Comparison of ENCODE assay signal across 20 cellular contexts in the genomic region with DNA sequence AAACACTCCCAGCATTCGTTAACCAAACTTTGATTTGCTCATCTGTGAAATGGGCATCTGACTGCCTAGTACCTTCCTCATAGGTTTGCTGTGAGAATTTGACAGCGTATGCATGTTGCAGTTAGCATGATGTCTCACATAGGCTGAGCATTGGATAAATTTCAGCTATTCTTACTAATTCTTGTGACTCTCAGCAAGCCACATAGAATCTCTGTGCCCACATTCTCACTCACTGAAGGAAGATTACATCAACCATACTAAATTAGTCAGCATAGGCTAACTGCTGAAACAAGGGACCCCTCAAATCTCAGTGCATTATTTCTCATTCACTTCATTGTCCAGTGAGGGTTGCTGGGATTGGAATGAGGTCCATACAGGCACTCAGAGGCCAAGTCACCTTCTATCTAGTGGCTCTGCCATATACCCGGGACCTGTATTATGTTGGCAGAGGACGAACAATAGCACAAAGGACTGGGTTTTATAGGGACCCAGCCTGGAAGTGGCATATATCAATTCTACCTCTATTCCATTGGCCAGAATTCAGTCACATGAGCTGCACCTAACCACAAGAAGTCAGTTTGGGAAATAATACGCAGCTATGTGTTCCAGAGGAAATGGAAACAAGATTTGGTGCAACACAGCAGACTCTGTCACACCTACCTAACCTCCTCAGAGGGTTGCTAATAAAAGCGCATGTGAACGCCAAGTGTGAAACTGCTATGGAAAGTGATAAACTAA. TPM values are rescaled to one million over a fixed set of nuclear protein-coding genes. Genes with fewer than 3 reads are reported as not detected.
DNase-seq lines count a peak whose midpoint lies in the region; ATAC-seq, FAIRE-seq and TF ChIP-seq lines count a peak whose summit lies in the region.
"Had no signal": no experiment of that assay in that cellular context is flagged by ENCODE, and none has a peak within 500 bp of the region (broad histone marks: within the 10 kb centered on the region; RNA-seq: fewer than 3 reads in every experiment).

No MANE protein-coding gene starts in this region.

- H3K27ac Mint-ChIP-seq in activated CD8-positive, alpha-beta memory T cell treated with anti-CD3 and anti-CD28 coated beads, Interleukin-2, amount 10 ng/mL, durations not matched to agents 7 days and 5 days, result peak overlapping the region; percentile 80
- H3K27ac Mint-ChIP-seq in activated T-helper 1 cell treated with anti-CD3 and anti-CD28 coated beads, Interleukin-12 subunit alpha, Interleukin-12 subunit beta, Interleukin-2, Interleukin-4 antibody, amounts not matched to agents 30 ng/mL and 10 ng/mL and 1 ng/mL, durations not matched to agents 14 hours and 24 hours and 36 hours, result peak overlapping the region; percentile 82
- H3K27ac Mint-ChIP-seq: activated B cell treated with CpG ODN at 0.5 μM for 24 hours, nephron progenitor cell had no signal

- H3K36me3 ChIP-seq in neutrophil (no peaks in the 10 kb centered on the region), HepG2 (replicated peaks in 1 of 2; ENCODE audit: control insufficient read depth in 1 of 2, insufficient read depth in 2 of 2, low read length in 2 of 2) (no peaks in the 10 kb centered on the region), WERI-Rb-1 (no peaks in the 10 kb centered on the region)
- H3K36me3 ChIP-seq: adrenal gland, left lung had no signal

- no peak for TF ChIP-seq CTCF in neutrophil (IDR thresholded peaks at IDR 0.05)
- TF ChIP-seq CTCF in HepG2 (CRISPR knock-in tag; IDR thresholded peaks at IDR 0.05), result no peak
- TF ChIP-seq CTCF in WERI-Rb-1 (IDR thresholded peaks at IDR 0.05; ENCODE audit: low read depth, low read length), result no peak

- no peak for TF ChIP-seq EP300 in HepG2 (IDR thresholded peaks at IDR 0.05; ENCODE audit: low read depth in 2 of 2, low read length in 2 of 2)
- no peak for TF ChIP-seq EP300 in HepG2 (CRISPR knock-in tag; IDR thresholded peaks at IDR 0.05; ENCODE audit: borderline replicate concordance)

- DNase-seq in activated CD8-positive, alpha-beta memory T cell treated with anti-CD3 and anti-CD28 coated beads, Interleukin-2, amount 10 ng/mL, durations not matched to agents 7 days and 5 days, result peak; percentile 63
- DNase-seq in activated CD8-positive, alpha-beta memory T cell treated with anti-CD3 and anti-CD28 coated beads, Interleukin-2, amount 50 U/mL, for 4 hours, result no peak
- peak; percentile 89 for DNase-seq in Jurkat, Clone E6-1 (ENCODE audit: low read depth, low spot score)
- DNase-seq in activated T-helper 1 cell treated with anti-CD3 and anti-CD28 coated beads, Interleukin-12 subunit alpha, Interleukin-12 subunit beta, Interleukin-2, Interleukin-4 antibody, amounts not matched to agents 30 ng/mL and 10 ng/mL and 1 ng/mL, durations not matched to agents 14 hours and 24 hours and 36 hours (ENCODE audit: low spot score), result peak; percentile 29
- DNase-seq in HepG2 (ENCODE audit: low spot score), result no peak
- DNase-seq in WERI-Rb-1, result no peak
- DNase-seq: activated B cell treated with CpG ODN at 0.5 μM for 24 hours, adrenal gland, erythroblast, hippocampal formation, KG1, left lung, NCI-H187 treated with DMSO at 0.1 percent for 48 hours, NCI-H82, nephron progenitor cell had no signal

- POLR2A ChIA-PET in HepG2 (lab: Yijun Ruan, JAX), result no interaction called here

- H3K4me1 ChIP-seq in neutrophil (ENCODE audit: control insufficient read depth in 1 of 2, insufficient read depth in 1 of 2, low read depth in 1 of 2, low read length in 1 of 2), result peaks cover 59 to 65% of the 10 kb centered on the region in 2 experiments
- peaks cover 12% of the 10 kb centered on the region; the same call in 1 of the 2 replicates for H3K4me1 ChIP-seq in HepG2 (ENCODE audit: insufficient read depth, low read length)

- H3K9me3 ChIP-seq in neutrophil (no peaks in the 10 kb centered on the region), HepG2 (ENCODE audit: low read length) (no peaks in the 10 kb centered on the region), WERI-Rb-1 (ENCODE audit: severe bottlenecking) (no peaks in the 10 kb centered on the region)
- H3K9me3 ChIP-seq: adrenal gland, left lung, SJSA1 had no signal

- intact Hi-C loops in activated T-helper 1 cell treated with anti-CD3 and anti-CD28 coated beads, Interleukin-12 subunit alpha, Interleukin-12 subunit beta, Interleukin-2, Interleukin-4 antibody, amounts not matched to agents 30 ng/mL and 10 ng/mL and 1 ng/mL, durations not matched to agents 14 hours and 24 hours and 36 hours (cut with micrococcal nuclease), result loop anchor here (1.0 to 5.0 kb wide), 7 partner anchors 20 to 1478 kb away; no protein-coding TSS in a partner anchor
- intact Hi-C loops in HepG2 (cut with micrococcal nuclease; ENCODE audit: unreplicated experiment), result no loop called here

- no peak overlapping the region for H3K4me2 ChIP-seq in HepG2 (ENCODE audit: low read depth, low read length)

- CTCF ChIA-PET in activated CD8-positive, alpha-beta memory T cell treated with anti-CD3 and anti-CD28 coated beads, Interleukin-2, amount 10 ng/mL, durations not matched to agents 7 days and 5 days (lab: Charles Lee), result interaction anchor here (1.1 to 3.7 kb wide), 4 partner anchors 11 to 25 kb away, joined by 3 to 11 read pairs (median 4); no protein-coding TSS in a partner anchor
- CTCF ChIA-PET in HepG2 (lab: Yijun Ruan, JAX; ENCODE audit: low intra/inter-chr PET ratio, low total read pairs), result no interaction called here

- TF ChIP-seq RAD21 in HepG2 (CRISPR knock-in tag; IDR thresholded peaks at IDR 0.05), result no peak

- peak overlapping the region; percentile 15 for H3K4me3 ChIP-seq in Jurkat, Clone E6-1 (ENCODE audit: low read length)
- H3K4me3 ChIP-seq in neutrophil (ENCODE audit: low read depth in 1 of 2, low read length in 1 of 2), result no peak overlapping the region
- H3K4me3 ChIP-seq in HepG2 (replicated peaks in 1 of 3; ENCODE audit: insufficient read depth in 1 of 3, low read depth in 2 of 3, low read length in 3 of 3), result no peak overlapping the region
- no peak overlapping the region for H3K4me3 ChIP-seq in WERI-Rb-1 (ENCODE audit: low read depth, low read length)
- H3K4me3 ChIP-seq: adrenal gland, left lung, SJSA1, skin epidermis had no signal

- H3K27me3 Mint-ChIP-seq in activated CD8-positive, alpha-beta memory T cell treated with anti-CD3 and anti-CD28 coated beads, Interleukin-2, amount 10 ng/mL, durations not matched to agents 7 days and 5 days, result no peaks in the 10 kb centered on the region
- H3K27me3 Mint-ChIP-seq in activated T-helper 1 cell treated with anti-CD3 and anti-CD28 coated beads, Interleukin-12 subunit alpha, Interleukin-12 subunit beta, Interleukin-2, Interleukin-4 antibody, amounts not matched to agents 30 ng/mL and 10 ng/mL and 1 ng/mL, durations not matched to agents 14 hours and 24 hours and 36 hours (ENCODE audit: insufficient read depth), result no peaks in the 10 kb centered on the region
- H3K27me3 Mint-ChIP-seq: activated B cell treated with CpG ODN at 0.5 μM for 24 hours had no signal

- H3K27ac ChIP-seq in neutrophil, result peak overlapping the region; percentile 48
- no peak overlapping the region for H3K27ac ChIP-seq in HepG2 (ENCODE audit: extremely low read length, insufficient read depth, low read length)
- H3K27ac ChIP-seq in WERI-Rb-1, result no peak overlapping the region
- H3K27ac ChIP-seq: adrenal gland, left lung, SJSA1 had no signal

- 54% methylated on average over 7 of the region's 7 CpGs for WGBS in HepG2 (ENCODE audit: low lambda C conversion rate)

- FAIRE-seq in HepG2 (lab: Jason Lieb, UNC), result no peak
- FAIRE-seq: urothelium cell line had no signal

- ATAC-seq in activated CD8-positive, alpha-beta memory T cell treated with anti-CD3 and anti-CD28 coated beads, Interleukin-2, amount 10 ng/mL, durations not matched to agents 7 days and 5 days, result peak; percentile 7
- no peak for ATAC-seq in HepG2
- ATAC-seq in GM21360 (IDR thresholded peaks at IDR 0.05; ENCODE audit: unreplicated experiment), result no peak
- ATAC-seq: left lung had no signal

- no peak overlapping the region for H3K9ac ChIP-seq in HepG2 (ENCODE audit: insufficient read depth, low read depth, low read length)

- H3K27me3 ChIP-seq in neutrophil (no peaks in the 10 kb centered on the region), HepG2 (ENCODE audit: control insufficient read depth in 1 of 2, insufficient read depth in 2 of 2, low read length in 2 of 2) (peaks cover 0 to 7% of the 10 kb centered on the region in 2 experiments; a peak in 2 of 5 replicates), WERI-Rb-1 (ENCODE audit: insufficient read depth, low read depth, severe bottlenecking) (peaks cover 5% of the 10 kb centered on the region)
- H3K27me3 ChIP-seq: adrenal gland, SJSA1 had no signal

- TF ChIP-seq POLR2A in HepG2 (IDR thresholded peaks at IDR 0.05; ENCODE audit: insufficient read depth in 1 of 2, low read depth in 2 of 2, low read length in 2 of 2), result no peak

- BruUV-seq in HepG2 (replicated peaks; lab: Mats Ljungman, UMichigan), result no TSS peak

- H3K4me1 Mint-ChIP-seq in activated CD8-positive, alpha-beta memory T cell treated with anti-CD3 and anti-CD28 coated beads, Interleukin-2, amount 10 ng/mL, durations not matched to agents 7 days and 5 days, result peaks cover 39% of the 10 kb centered on the region
- peaks cover 75% of the 10 kb centered on the region for H3K4me1 Mint-ChIP-seq in activated T-helper 1 cell treated with anti-CD3 and anti-CD28 coated beads, Interleukin-12 subunit alpha, Interleukin-12 subunit beta, Interleukin-2, Interleukin-4 antibody, amounts not matched to agents 30 ng/mL and 10 ng/mL and 1 ng/mL, durations not matched to agents 14 hours and 24 hours and 36 hours (ENCODE audit: low read depth)

- in situ Hi-C loops in HepG2 (cut with HindIII; ENCODE audit: extremely low pct_ligation_motif_present, low pct_unique_long_range_greater_than_20kb), result loop anchor here (25.0 kb wide), 1 partner anchor 1088 kb away; no protein-coding TSS in a partner anchor

- no peaks in the 10 kb centered on the region for H3K79me2 ChIP-seq in HepG2 (ENCODE audit: insufficient read depth, low read length)

- H4K20me1 ChIP-seq in HepG2 (ENCODE audit: insufficient read depth, low read length), result no peaks in the 10 kb centered on the region

- H3K9me3 Mint-ChIP-seq in activated CD8-positive, alpha-beta memory T cell treated with anti-CD3 and anti-CD28 coated beads, Interleukin-2, amount 10 ng/mL, durations not matched to agents 7 days and 5 days (ENCODE audit: low read depth), result no peaks in the 10 kb centered on the region
- no peaks in the 10 kb centered on the region for H3K9me3 Mint-ChIP-seq in activated T-helper 1 cell treated with anti-CD3 and anti-CD28 coated beads, Interleukin-12 subunit alpha, Interleukin-12 subunit beta, Interleukin-2, Interleukin-4 antibody, amounts not matched to agents 30 ng/mL and 10 ng/mL and 1 ng/mL, durations not matched to agents 14 hours and 24 hours and 36 hours
- H3K9me3 Mint-ChIP-seq: activated B cell treated with CpG ODN at 0.5 μM for 24 hours, nephron progenitor cell had no signal

- peaks cover 5% of the 10 kb centered on the region for H3K36me3 Mint-ChIP-seq in activated CD8-positive, alpha-beta memory T cell treated with anti-CD3 and anti-CD28 coated beads, Interleukin-2, amount 10 ng/mL, durations not matched to agents 7 days and 5 days
- H3K36me3 Mint-ChIP-seq in activated T-helper 1 cell treated with anti-CD3 and anti-CD28 coated beads, Interleukin-12 subunit alpha, Interleukin-12 subunit beta, Interleukin-2, Interleukin-4 antibody, amounts not matched to agents 30 ng/mL and 10 ng/mL and 1 ng/mL, durations not matched to agents 14 hours and 24 hours and 36 hours (ENCODE audit: low read depth), result peaks cover 7% of the 10 kb centered on the region

- H2AFZ ChIP-seq in HepG2 (ENCODE audit: low read length), result no peak overlapping the region

- H3K4me3 Mint-ChIP-seq in activated CD8-positive, alpha-beta memory T cell treated with anti-CD3 and anti-CD28 coated beads, Interleukin-2, amount 10 ng/mL, durations not matched to agents 7 days and 5 days, result no peak overlapping the region
- peak overlapping the region; percentile 35 for H3K4me3 Mint-ChIP-seq in activated T-helper 1 cell treated with anti-CD3 and anti-CD28 coated beads, Interleukin-12 subunit alpha, Interleukin-12 subunit beta, Interleukin-2, Interleukin-4 antibody, amounts not matched to agents 30 ng/mL and 10 ng/mL and 1 ng/mL, durations not matched to agents 14 hours and 24 hours and 36 hours
- H3K4me3 Mint-ChIP-seq: activated B cell treated with CpG ODN at 0.5 μM for 24 hours, nephron progenitor cell had no signal

RNA-seq across cellular contexts. Expression of a gene that starts 4.2 kb away (rescaled TPM):
- 10 to 100 TPM; 50.8 to 79.1 TPM for total RNA-seq in activated CD8-positive, alpha-beta memory T cell treated with anti-CD3 and anti-CD28 coated beads, Interleukin-2, amount 10 ng/mL, durations not matched to agents 7 days and 5 days
- polyA plus RNA-seq in Jurkat, Clone E6-1 (2012; ENCODE audit: insufficient read depth, insufficient read length), result 22.7 TPM
- total RNA-seq in activated T-helper 1 cell treated with anti-CD3 and anti-CD28 coated beads, Interleukin-12 subunit alpha, Interleukin-12 subunit beta, Interleukin-2, Interleukin-4 antibody, amounts not matched to agents 30 ng/mL and 10 ng/mL and 1 ng/mL, durations not matched to agents 14 hours and 24 hours and 36 hours, result 57.3 and 61.0 TPM in 2 replicates
- total RNA-seq in HepG2 (2016; rRNA removed; fragmentation: Illumina TruSeq; extraction: Trizol), result 0.11 TPM in 1 of 2 replicates, not detected in the other
- total RNA-seq in HepG2 (2016; cell fraction: cytosol; rRNA removed; fragmentation: Illumina TruSeq; extraction: Trizol; ENCODE audit: low read depth), result not detected in 2 replicates
- not detected in 2 replicates for total RNA-seq in HepG2 (2016; cell fraction: insoluble cytoplasmic fraction; rRNA removed; fragmentation: Illumina TruSeq; extraction: Trizol)
- not detected in 2 replicates for total RNA-seq in HepG2 (2016; cell fraction: membrane; rRNA removed; fragmentation: Illumina TruSeq; extraction: Trizol)
- not detected in 2 replicates for total RNA-seq in HepG2 (2016; cell fraction: nucleus; rRNA removed; fragmentation: Illumina TruSeq; extraction: Trizol)
- 0.01 and 0.03 TPM in 2 replicates for polyA plus RNA-seq in HepG2 (2011; rRNA removed)
- polyA plus RNA-seq in HepG2 (2011; cell fraction: cytosol; rRNA removed), result 0.04 TPM in 1 of 2 replicates, not detected in the other
- polyA plus RNA-seq in HepG2 (2011; cell fraction: nucleus; rRNA removed), result 0.14 and 0.16 TPM in 2 replicates
- polyA plus RNA-seq in HepG2 (2012), result not detected in 2 replicates
- polyA plus RNA-seq in HepG2 (2016; cell fraction: cytosol; fragmentation: Illumina TruSeq; extraction: Trizol; ENCODE audit: low read depth), result not detected in 2 replicates
- not detected in 2 replicates for polyA plus RNA-seq in HepG2 (2016; cell fraction: insoluble cytoplasmic fraction; fragmentation: Illumina TruSeq; extraction: Trizol; ENCODE audit: low read depth)
- not detected in 2 replicates for polyA plus RNA-seq in HepG2 (2016; cell fraction: membrane; fragmentation: Illumina TruSeq; extraction: Trizol; ENCODE audit: low read depth)
- polyA plus RNA-seq in HepG2 (2016; cell fraction: nucleus; fragmentation: Illumina TruSeq; extraction: Trizol; ENCODE audit: insufficient read depth, low read depth), result not detected in 2 replicates
- polyA minus RNA-seq in HepG2 (2011; rRNA and poly(A)+ RNA removed; ENCODE audit: low replicate concordance), result 2.9 TPM in 1 of 2 replicates, not detected in the other
- polyA minus RNA-seq in HepG2 (2011; cell fraction: cytosol; rRNA and poly(A)+ RNA removed), result not detected in 2 replicates
- not detected in 2 replicates for polyA minus RNA-seq in HepG2 (2011; cell fraction: nucleus; rRNA and poly(A)+ RNA removed)

Comparison
In these comparisons a context has a peak if more than half of its experiments do, and no peak if none do; other contexts are left out.
1. DNase-seq: peak in activated CD8-positive, alpha-beta memory T cell treated with anti-CD3 and anti-CD28 coated beads, Interleukin-2, amount 10 ng/mL, durations not matched to agents 7 days and 5 days (single experiment), Jurkat, Clone E6-1 (single experiment) and activated T-helper 1 cell treated with anti-CD3 and anti-CD28 coated beads, Interleukin-12 subunit alpha, Interleukin-12 subunit beta, Interleukin-2, Interleukin-4 antibody, amounts not matched to agents 30 ng/mL and 10 ng/mL and 1 ng/mL, durations not matched to agents 14 hours and 24 hours and 36 hours (single experiment); none in activated CD8-positive, alpha-beta memory T cell treated with anti-CD3 and anti-CD28 coated beads, Interleukin-2, amount 50 U/mL, for 4 hours (single experiment), HepG2 (single experiment) and WERI-Rb-1 (single experiment).
2. RNA of a gene that starts 4.2 kb away (total RNA-seq): 50.8 to 79.1 TPM in activated CD8-positive, alpha-beta memory T cell treated with anti-CD3 and anti-CD28 coated beads, Interleukin-2, amount 10 ng/mL, durations not matched to agents 7 days and 5 days and 57.3 to 61.0 TPM in activated T-helper 1 cell treated with anti-CD3 and anti-CD28 coated beads, Interleukin-12 subunit alpha, Interleukin-12 subunit beta, Interleukin-2, Interleukin-4 antibody, amounts not matched to agents 30 ng/mL and 10 ng/mL and 1 ng/mL, durations not matched to agents 14 hours and 24 hours and 36 hours; 0.11 TPM in HepG2; every median in the first group is over 10 times any median in the second.